ENCODE assay signal across 1 cellular context in the genomic region with DNA sequence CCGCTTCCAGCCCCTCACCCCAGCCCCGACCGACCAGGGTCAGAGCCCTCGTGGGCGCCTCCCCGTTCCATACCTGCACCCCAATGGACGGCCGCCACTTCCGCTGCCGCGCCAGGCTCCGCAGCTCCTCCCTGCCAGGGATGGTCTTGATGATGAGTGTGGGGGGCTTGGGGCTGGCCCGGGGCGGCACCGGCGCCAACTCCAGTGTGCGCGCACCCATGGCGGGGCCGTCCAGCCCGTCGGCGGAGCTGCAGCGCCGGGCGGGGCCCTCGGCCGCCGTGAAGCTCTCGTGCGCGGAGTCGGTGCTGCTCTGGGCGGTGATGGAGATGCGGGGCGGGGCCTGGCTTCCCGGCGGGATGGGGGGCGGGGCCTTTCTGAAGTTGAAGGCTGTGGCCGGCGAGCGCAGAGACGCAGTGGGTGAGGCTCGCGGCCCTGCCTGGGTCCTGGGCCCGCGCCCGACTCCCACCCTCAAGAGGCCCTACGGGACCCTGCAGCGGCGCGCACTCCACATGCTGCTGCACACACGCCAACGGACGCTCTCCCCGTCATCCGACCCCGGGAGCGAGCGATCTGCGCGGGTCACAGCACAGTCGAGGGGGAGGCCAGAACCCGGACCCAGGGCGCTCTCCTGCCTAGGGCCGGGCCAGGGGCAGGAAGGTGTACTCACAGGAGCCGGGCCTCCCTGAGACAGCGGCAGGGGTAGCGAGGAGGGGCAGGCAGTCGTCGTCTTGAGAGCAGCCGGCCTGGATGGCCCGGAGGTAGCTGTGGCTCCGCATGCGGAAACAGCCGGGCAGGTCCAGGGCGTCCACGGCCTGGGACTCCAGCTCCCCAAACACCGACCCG.
TF ChIP-seq lines count a peak whose summit lies in the region.

No MANE protein-coding gene starts in this region.

TF ChIP-seq in SK-N-SH, 30 proteins besides CTCF, POLR2A, EP300 and RAD21 (continued from another document):
- TF ChIP-seq, protein P1, sequence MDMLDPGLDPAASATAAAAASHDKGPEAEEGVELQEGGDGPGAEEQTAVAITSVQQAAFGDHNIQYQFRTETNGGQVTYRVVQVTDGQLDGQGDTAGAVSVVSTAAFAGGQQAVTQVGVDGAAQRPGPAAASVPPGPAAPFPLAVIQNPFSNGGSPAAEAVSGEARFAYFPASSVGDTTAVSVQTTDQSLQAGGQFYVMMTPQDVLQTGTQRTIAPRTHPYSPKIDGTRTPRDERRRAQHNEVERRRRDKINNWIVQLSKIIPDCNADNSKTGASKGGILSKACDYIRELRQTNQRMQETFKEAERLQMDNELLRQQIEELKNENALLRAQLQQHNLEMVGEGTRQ (IDR thresholded peaks at IDR 0.05; ENCODE audit: borderline replicate concordance, low read depth, low read length), result no peak
